ENCODE assay signal across 8 cellular contexts in genomic region chr12:122031342-122032216, GRCh38. TPM values are rescaled to one million over a fixed set of nuclear protein-coding genes. Genes with fewer than 3 reads are reported as not detected.
DNase-seq lines count a peak whose midpoint lies in the region; ATAC-seq and TF ChIP-seq lines count a peak whose summit lies in the region.

No MANE protein-coding gene starts in this region.

- peak; percentile 68 for TF ChIP-seq CTCF in CD8-positive, alpha-beta T cell (IDR thresholded peaks at IDR 0.05)
- TF ChIP-seq CTCF in endodermal cell (conservative IDR thresholded peaks at IDR 0.05) = peak; percentile 92

- CTCF ChIA-PET in CD8-positive, alpha-beta T cell (lab: Charles Lee) = interaction anchor here (0.7 to 0.8 kb wide), 2 partner anchors 24 to 80 kb away, joined by 3 read pairs; no protein-coding TSS in a partner anchor

- no peak overlapping the region for H3K27ac Mint-ChIP-seq in CD8-positive, alpha-beta T cell
- H3K27ac Mint-ChIP-seq in endodermal cell = peak overlapping the region; percentile 16
- no peak overlapping the region for H3K27ac Mint-ChIP-seq in natural killer cell treated with Interleukin-12 subunit alpha and Interleukin-12 subunit beta and Interleukin-15 and Interleukin-18, amount 100 ng/mL, for 72 hours

- POLR2A ChIA-PET in CD8-positive, alpha-beta T cell (lab: Charles Lee) = interaction anchor here (0.6 kb wide), 1 partner anchor 39 kb away, joined by 7 read pairs; no protein-coding TSS in a partner anchor

- H3K9me3 ChIP-seq in CD8-positive, alpha-beta T cell (ENCODE audit: low read length) = no peaks in the 10 kb centered on the region
- H3K9me3 ChIP-seq in endodermal cell (ENCODE audit: control insufficient read depth, low read length) = no peaks in the 10 kb centered on the region

- no peaks in the 10 kb centered on the region for H3K27me3 ChIP-seq in CD8-positive, alpha-beta T cell (ENCODE audit: insufficient read depth, low read length)
- no peaks in the 10 kb centered on the region for H3K27me3 ChIP-seq in endodermal cell (ENCODE audit: control insufficient read depth, insufficient read depth, low read length, poor library complexity, severe bottlenecking)

- H3K27ac ChIP-seq in CD8-positive, alpha-beta T cell (ENCODE audit: low read depth, low read length) = no peak overlapping the region
- no peak overlapping the region for H3K27ac ChIP-seq in endodermal cell (ENCODE audit: low read depth, low read length)

- no peaks in the 10 kb centered on the region for H3K9me3 Mint-ChIP-seq in CD8-positive, alpha-beta T cell
- no peaks in the 10 kb centered on the region for H3K9me3 Mint-ChIP-seq in endodermal cell
- H3K9me3 Mint-ChIP-seq in natural killer cell treated with Interleukin-12 subunit alpha and Interleukin-12 subunit beta and Interleukin-15 and Interleukin-18, amount 100 ng/mL, for 72 hours = no peaks in the 10 kb centered on the region

- peak; percentile 80 for ATAC-seq in CD8-positive, alpha-beta T cell
- peak; percentile 43 to 60 for ATAC-seq in natural killer cell treated with Interleukin-12 subunit alpha and Interleukin-12 subunit beta and Interleukin-15 and Interleukin-18, amount 100 ng/mL, for 72 hours
- ATAC-seq in HG02588 (IDR thresholded peaks at IDR 0.05; ENCODE audit: unreplicated experiment) (no peak), HG03095 (IDR thresholded peaks at IDR 0.05; ENCODE audit: unreplicated experiment) (no peak)

- H3K9ac ChIP-seq in endodermal cell (ENCODE audit: extremely low read depth, low read length, poor library complexity, severe bottlenecking) = no peak overlapping the region

- H3K4me3 ChIP-seq in CD8-positive, alpha-beta T cell (ENCODE audit: low read depth, low read length) = no peak overlapping the region
- no peak overlapping the region for H3K4me3 ChIP-seq in endodermal cell (ENCODE audit: low read length)

- H3K36me3 ChIP-seq in CD8-positive, alpha-beta T cell (ENCODE audit: insufficient read depth, low read length) = no peaks in the 10 kb centered on the region
- H3K36me3 ChIP-seq in endodermal cell (ENCODE audit: control insufficient read depth, insufficient read depth, low read length) = peaks cover 19% of the 10 kb centered on the region

- intact Hi-C loops in CD8-positive, alpha-beta T cell (cut with DNase I, micrococcal nuclease) = no loop called here

- H3K27me3 Mint-ChIP-seq in CD8-positive, alpha-beta T cell (ENCODE audit: low read depth) = no peaks in the 10 kb centered on the region
- no peaks in the 10 kb centered on the region for H3K27me3 Mint-ChIP-seq in endodermal cell (ENCODE audit: insufficient read depth)
- peaks cover 16 to 31% of the 10 kb centered on the region in 2 donors for H3K27me3 Mint-ChIP-seq in natural killer cell treated with Interleukin-12 subunit alpha and Interleukin-12 subunit beta and Interleukin-15 and Interleukin-18, amount 100 ng/mL, for 72 hours

- 74 to 86% methylated on average over 13 to 20 of the region's 21 CpGs for WGBS in endodermal cell (ENCODE audit: insufficient coverage in 1 of 2, insufficient read length in 1 of 2), 2 experiments

- peaks cover 16% of the 10 kb centered on the region for H3K36me3 Mint-ChIP-seq in CD8-positive, alpha-beta T cell
- H3K36me3 Mint-ChIP-seq in endodermal cell (ENCODE audit: low read depth) = peaks cover 21% of the 10 kb centered on the region
- no peaks in the 10 kb centered on the region for H3K36me3 Mint-ChIP-seq in natural killer cell treated with Interleukin-12 subunit alpha and Interleukin-12 subunit beta and Interleukin-15 and Interleukin-18, amount 100 ng/mL, for 72 hours

- H3K4me1 Mint-ChIP-seq in CD8-positive, alpha-beta T cell (ENCODE audit: low read depth) = peaks cover 19% of the 10 kb centered on the region
- H3K4me1 Mint-ChIP-seq in endodermal cell = peaks cover 2% of the 10 kb centered on the region
- peaks cover 17% of the 10 kb centered on the region in 2 donors for H3K4me1 Mint-ChIP-seq in natural killer cell treated with Interleukin-12 subunit alpha and Interleukin-12 subunit beta and Interleukin-15 and Interleukin-18, amount 100 ng/mL, for 72 hours (ENCODE audit: low read depth in 2 of 2)

- H3K4me1 ChIP-seq in CD8-positive, alpha-beta T cell (ENCODE audit: insufficient read depth, low read length) = peaks cover 4% of the 10 kb centered on the region
- no peaks in the 10 kb centered on the region for H3K4me1 ChIP-seq in endodermal cell (ENCODE audit: control insufficient read depth, insufficient read depth, low read length)

- DNase-seq in CD8-positive, alpha-beta T cell = peak in 6 of 7 experiments; percentile 22 to 66 (median 52)
- DNase-seq in HuH-7.5 (ENCODE audit: low spot score) = peak; percentile 64
- DNase-seq in activated CD4-positive, alpha-beta T cell treated with anti-CD3 and anti-CD28 coated beads, Interleukin-2, amount 50 U/mL, for 24 hours (ENCODE audit: low read depth in 1 of 2, low spot score in 1 of 2) = peak; percentile 31 to 46
- DNase-seq in endodermal cell = peak; percentile 96
- no peak for DNase-seq in natural killer cell treated with Interleukin-12 subunit alpha and Interleukin-12 subunit beta and Interleukin-15 and Interleukin-18, amount 100 ng/mL, for 72 hours (ENCODE audit: low spot score)
- DNase-seq in NCI-H748 treated with DMSO at 0.1 percent for 48 hours (lab: John Stamatoyannopoulos, UW) = no peak

- H3K4me3 Mint-ChIP-seq in CD8-positive, alpha-beta T cell = no peak overlapping the region
- H3K4me3 Mint-ChIP-seq in endodermal cell = no peak overlapping the region
- H3K4me3 Mint-ChIP-seq in natural killer cell treated with Interleukin-12 subunit alpha and Interleukin-12 subunit beta and Interleukin-15 and Interleukin-18, amount 100 ng/mL, for 72 hours = no peak overlapping the region

RNA-seq across cellular contexts. Expression of gene BCL7A, which starts 9.9 kb away (rescaled TPM):
- 1 to 10 TPM; 6.8 to 7.8 TPM for total RNA-seq in CD8-positive, alpha-beta T cell
- 10 to 100 TPM; 22.3 to 28.9 TPM for total RNA-seq in endodermal cell
- polyA plus RNA-seq in endodermal cell (2013, experiment 1 of 2) = 39.9 TPM
- 39.2 TPM for polyA plus RNA-seq in endodermal cell (2013, experiment 2 of 2)
- under 1 TPM; 0.33 to 0.69 TPM for total RNA-seq in natural killer cell treated with Interleukin-12 subunit alpha and Interleukin-12 subunit beta and Interleukin-15 and Interleukin-18, amount 100 ng/mL, for 72 hours

RNA-seq across cellular contexts. Expression of gene MLXIP, which starts 47.0 kb away (rescaled TPM):
- total RNA-seq in CD8-positive, alpha-beta T cell = 100 to 1,000 TPM; 117 to 132 TPM
- total RNA-seq in endodermal cell = 10 to 100 TPM; 27.4 to 32.2 TPM
- 21.0 TPM for polyA plus RNA-seq in endodermal cell (2013, experiment 1 of 2)
- polyA plus RNA-seq in endodermal cell (2013, experiment 2 of 2) = 18.5 TPM
- total RNA-seq in natural killer cell treated with Interleukin-12 subunit alpha and Interleukin-12 subunit beta and Interleukin-15 and Interleukin-18, amount 100 ng/mL, for 72 hours = 10 to 100 TPM; 28.4 to 48.6 TPM

Comparison
In these comparisons a context has a peak if more than half of its experiments do, and no peak if none do; other contexts are left out.
1. ATAC-seq: peak in CD8-positive, alpha-beta T cell (single experiment) and natural killer cell treated with Interleukin-12 subunit alpha and Interleukin-12 subunit beta and Interleukin-15 and Interleukin-18, amount 100 ng/mL, for 72 hours (2 of 2); none in HG02588 (single experiment) and HG03095 (single experiment).
2. DNase-seq: peak in CD8-positive, alpha-beta T cell (6 of 7), HuH-7.5 (single experiment), activated CD4-positive, alpha-beta T cell treated with anti-CD3 and anti-CD28 coated beads, Interleukin-2, amount 50 U/mL, for 24 hours (2 of 2) and endodermal cell (single experiment); none in natural killer cell treated with Interleukin-12 subunit alpha and Interleukin-12 subunit beta and Interleukin-15 and Interleukin-18, amount 100 ng/mL, for 72 hours (single experiment) and NCI-H748 treated with DMSO at 0.1 percent for 48 hours (single experiment).
3. RNA of gene BCL7A, which starts 9.9 kb away (total RNA-seq): 22.3 to 28.9 TPM in endodermal cell and 6.8 to 7.8 TPM in CD8-positive, alpha-beta T cell; 0.33 to 0.69 TPM in natural killer cell treated with Interleukin-12 subunit alpha and Interleukin-12 subunit beta and Interleukin-15 and Interleukin-18, amount 100 ng/mL, for 72 hours; every median in the first group is over 4 times any median in the second.